In genomic region chr15:85766007-85766831, GRCh38 we compare ENCODE assay signal across 19 cellular contexts. TPM values are rescaled to one million over a fixed set of nuclear protein-coding genes. Genes with fewer than 3 reads are reported as not detected.
DNase-seq lines count a peak whose midpoint lies in the region; ATAC-seq, FAIRE-seq and TF ChIP-seq lines count a peak whose summit lies in the region.
"Had no signal": no experiment of that assay in that cellular context is flagged by ENCODE, and none has a peak within 500 bp of the region (broad histone marks: within the 10 kb centered on the region; RNA-seq: fewer than 3 reads in every experiment).

No MANE protein-coding gene starts in this region.

- H3K27ac ChIP-seq in pancreas (no peak overlapping the region), lower lobe of right lung (no peak overlapping the region)
- H3K27ac ChIP-seq: esophagus squamous epithelium had no signal

- DNase-seq in D341Med (ENCODE audit: low spot score) = peak; percentile 59
- no peak for DNase-seq in adipocyte (ENCODE audit: low read depth)
- peak; percentile 50 for DNase-seq in iPS-NIHi7 (ENCODE audit: extremely low spot score)
- DNase-seq in pancreas = no peak
- DNase-seq in effector CD8-positive, alpha-beta T cell (lab: John Stamatoyannopoulos, UW) = no peak
- no peak for DNase-seq in NOMO-1 (lab: John Stamatoyannopoulos, UW; ENCODE audit: unreplicated experiment in 2 of 2)
- DNase-seq in lower lobe of right lung = no peak
- DNase-seq in NCI-H2107 (lab: John Stamatoyannopoulos, UW) = no peak
- DNase-seq: activated B cell treated with CpG ODN at 0.5 μM for 24 hours; activated CD8-positive, alpha-beta memory T cell treated with anti-CD3 and anti-CD28 coated beads, Interleukin-2, amount 10 ng/mL, durations not matched to agents 7 days and 5 days; Caco-2; esophagus squamous epithelium; Karpas-422; left colon; NCI-H1105; NK-92 treated with Interleukin-12 subunit alpha and Interleukin-12 subunit beta, amount 100 ng/mL, for 24 hours; Right ventricle myocardium superior; stimulated activated CD4-positive, alpha-beta T cell treated with anti-CD3 and anti-CD28 coated beads, Interleukin-1b, Interleukin-23, amount 100 ng/mL, for 48 hours; T-helper 1 cell had no signal

- TF ChIP-seq CTCF in pancreas (IDR thresholded peaks at IDR 0.05) = no peak
- TF ChIP-seq CTCF in lower lobe of right lung (IDR thresholded peaks at IDR 0.05) = no peak

- no peak for FAIRE-seq in pancreas (lab: Jason Lieb, UNC)

- H3K4me1 ChIP-seq in adipocyte (ENCODE audit: control insufficient read depth, insufficient read depth, low read length) (peaks cover 48% of the 10 kb centered on the region), pancreas (peaks cover 0 to 4% (median 0%) of the 10 kb centered on the region in 3 donors), lower lobe of right lung (peaks cover 16% of the 10 kb centered on the region)
- H3K4me1 ChIP-seq: Caco-2 had no signal

- peak; percentile 17 to 67 (median 43) for ATAC-seq in pancreas
- ATAC-seq in lower lobe of right lung = no peak
- ATAC-seq: activated CD8-positive, alpha-beta memory T cell treated with anti-CD3 and anti-CD28 coated beads, Interleukin-2, amount 10 ng/mL, durations not matched to agents 7 days and 5 days; left colon had no signal

- H3K27me3 ChIP-seq in adipocyte (replicated peaks; ENCODE audit: control insufficient read depth, insufficient read depth, low read length) = no peaks in the 10 kb centered on the region
- H3K27me3 ChIP-seq in pancreas = no peaks in the 10 kb centered on the region
- no peaks in the 10 kb centered on the region for H3K27me3 ChIP-seq in lower lobe of right lung (ENCODE audit: low read depth)
- H3K27me3 ChIP-seq: esophagus squamous epithelium had no signal

- H3K9me3 ChIP-seq in adipocyte (ENCODE audit: control insufficient read depth, low read length) (no peaks in the 10 kb centered on the region), pancreas (no peaks in the 10 kb centered on the region), lower lobe of right lung (no peaks in the 10 kb centered on the region)
- H3K9me3 ChIP-seq: Caco-2, esophagus squamous epithelium had no signal

- peak overlapping the region; percentile 11 for H3K9ac ChIP-seq in adipocyte (ENCODE audit: low read length)

- H3K4me3 ChIP-seq in adipocyte (ENCODE audit: low read length) (no peak overlapping the region), pancreas (no peak overlapping the region), lower lobe of right lung (no peak overlapping the region)
- H3K4me3 ChIP-seq: esophagus squamous epithelium had no signal

- intact Hi-C loops in pancreas (cut with DNase I) = no loop called here
- intact Hi-C loops in lower lobe of right lung (cut with DNase I) = no loop called here

- H3K36me3 ChIP-seq in adipocyte (ENCODE audit: control insufficient read depth, insufficient read depth, low read length, severe bottlenecking) (peaks cover 31% of the 10 kb centered on the region), pancreas (no peaks in the 10 kb centered on the region), lower lobe of right lung (no peaks in the 10 kb centered on the region)

- WGBS in pancreas, 2 donors = 72 to 73% methylated on average over 24 of the region's 24 CpGs

RNA-seq across cellular contexts. Expression of gene KLHL25, which starts 28.5 kb away (rescaled TPM):
- total RNA-seq in pancreas = 1 to 10 TPM in 5 of 6 donors, under 1 TPM in 1; 0.93 to 2.6 (median 1.3) TPM
- 1 to 10 TPM; 2.6 to 3.3 TPM for polyA plus RNA-seq in pancreas
- 3.0 TPM for total RNA-seq in lower lobe of right lung

Comparison
In these comparisons a context has a peak if more than half of its experiments do, and no peak if none do; other contexts are left out.
1. DNase-seq: peak in D341Med (single experiment) and iPS-NIHi7 (single experiment); none in adipocyte (single experiment), pancreas (0 of 6), effector CD8-positive, alpha-beta T cell (single experiment), NOMO-1 (0 of 2), lower lobe of right lung (single experiment) and NCI-H2107 (single experiment).
2. ATAC-seq: peak in pancreas (4 of 4); none in lower lobe of right lung (0 of 2).